Comparison of ENCODE assay signal across 8 cellular contexts in genomic region chr18:48410095-48410920, GRCh38. TPM values are rescaled to one million over a fixed set of nuclear protein-coding genes. Genes with fewer than 3 reads are reported as not detected.
DNase-seq lines count a peak whose midpoint lies in the region; ATAC-seq, FAIRE-seq and TF ChIP-seq lines count a peak whose summit lies in the region.

No MANE protein-coding gene starts in this region.

- H3K36me3 ChIP-seq in endothelial cell of umbilical vein (ENCODE audit: control insufficient read depth in 2 of 2, extremely low read depth in 1 of 2, insufficient read depth in 2 of 2, low read length in 2 of 2), result no peaks in the 10 kb centered on the region

- H3K27me3 Mint-ChIP-seq in mesothelial cell of epicardium (ENCODE audit: low read depth), result peaks cover 74% of the 10 kb centered on the region

- no TSS peak for BruUV-seq in endothelial cell of umbilical vein (replicated peaks; lab: Mats Ljungman, UMichigan)

- peak; percentile 90 for FAIRE-seq in endothelial cell of umbilical vein (lab: Jason Lieb, UNC)

- intact Hi-C loops in endothelial cell of umbilical vein (cut with micrococcal nuclease), result loop anchor here (1.0 to 10.0 kb wide), 2 partner anchors 36 to 246 kb away; no protein-coding TSS in a partner anchor

- H3K27ac Mint-ChIP-seq in mesothelial cell of epicardium, result no peak overlapping the region

- TF ChIP-seq CTCF in endothelial cell of umbilical vein (IDR thresholded peaks at IDR 0.05; ENCODE audit: extremely low read depth in 1 of 2, insufficient read depth in 1 of 2, low read depth in 1 of 2, low read length in 2 of 2) (no peak), mesothelial cell of epicardium (IDR thresholded peaks at IDR 0.05; ENCODE audit: unreplicated experiment) (peak; percentile 20)

- H3K27me3 ChIP-seq in endothelial cell of umbilical vein (ENCODE audit: control insufficient read depth in 2 of 2, insufficient read depth in 2 of 2, low read length in 2 of 2), result peaks cover 37 to 55% of the 10 kb centered on the region in 2 experiments

- POLR2A ChIA-PET in endothelial cell of umbilical vein (lab: Charles Lee), result no interaction called here

- TF ChIP-seq POLR2A in endothelial cell of umbilical vein (IDR thresholded peaks at IDR 0.05; ENCODE audit: low read depth, low read length), result no peak

- ATAC-seq in GM19452 (IDR thresholded peaks at IDR 0.05; ENCODE audit: unreplicated experiment) (peak; percentile 97), HG03521 (IDR thresholded peaks at IDR 0.05; ENCODE audit: unreplicated experiment) (peak; percentile 90)

- no peak overlapping the region for H3K27ac ChIP-seq in endothelial cell of umbilical vein (ENCODE audit: insufficient read depth, low read depth, low read length)

- dilution Hi-C loops in endothelial cell of umbilical vein (cut with MboI; ENCODE audit: extremely low pct_ligation_motif_present, low sequenced_read_pairs), result no loop called here

- H3K36me3 Mint-ChIP-seq in mesothelial cell of epicardium, result no peaks in the 10 kb centered on the region

- H3K4me1 ChIP-seq in endothelial cell of umbilical vein (ENCODE audit: control insufficient read depth, extremely low read depth, insufficient read depth, low read length), result peaks cover 4% of the 10 kb centered on the region

- H3K4me1 Mint-ChIP-seq in mesothelial cell of epicardium, result peaks cover 15% of the 10 kb centered on the region

- DNase-seq in C1 segment of cervical spinal cord (lab: John Stamatoyannopoulos, UW), result peak; percentile 13 to 89 (median 74)
- peak; percentile 77 for DNase-seq in NCI-H774 (lab: John Stamatoyannopoulos, UW)
- peak; percentile 41 for DNase-seq in activated CD8-positive, alpha-beta memory T cell treated with anti-CD3 and anti-CD28 coated beads, Interleukin-2, amount 50 U/mL, for 4 hours
- peak; percentile 84 for DNase-seq in endothelial cell of umbilical vein (ENCODE audit: low read depth, low spot score)
- peak; percentile 83 to 92 for DNase-seq in mesothelial cell of epicardium (ENCODE audit: low spot score in 2 of 2, unreplicated experiment in 2 of 2)
- peak; percentile 52 for DNase-seq in stimulated activated CD8-positive, alpha-beta memory T cell treated with anti-CD3 and anti-CD28 coated beads, Interleukin-12 subunit alpha, Interleukin-12 subunit beta, amount 100 ng/mL, for 24 hours (ENCODE audit: extremely low read depth)

- H3K4me3 ChIP-seq in endothelial cell of umbilical vein (replicated peaks in 1 of 3; ENCODE audit: insufficient read depth in 1 of 3, low read depth in 1 of 3, low read length in 3 of 3), result peak overlapping the region; percentile 42 to 52 (median 49)

- peak overlapping the region; percentile 57 for H2AFZ ChIP-seq in endothelial cell of umbilical vein (ENCODE audit: low read depth, low read length)

- no peaks in the 10 kb centered on the region for H3K9me3 ChIP-seq in endothelial cell of umbilical vein (replicated peaks; ENCODE audit: control insufficient read depth, insufficient read depth, low read length)

- H3K4me3 Mint-ChIP-seq in mesothelial cell of epicardium, result peak overlapping the region; percentile 66

- H3K79me2 ChIP-seq in endothelial cell of umbilical vein (ENCODE audit: control insufficient read depth, insufficient read depth, low read length), result no peaks in the 10 kb centered on the region

- H4K20me1 ChIP-seq in endothelial cell of umbilical vein (replicated peaks; ENCODE audit: control insufficient read depth, extremely low read depth, insufficient read depth, low read length), result no peaks in the 10 kb centered on the region

- H3K9me1 ChIP-seq in endothelial cell of umbilical vein (replicated peaks; ENCODE audit: control insufficient read depth, extremely low read depth, insufficient read depth, low read length), result peaks cover 2% of the 10 kb centered on the region

- H3K9ac ChIP-seq in endothelial cell of umbilical vein (replicated peaks; ENCODE audit: extremely low read depth, insufficient read depth, low read length), result no peak overlapping the region

- CTCF ChIA-PET in endothelial cell of umbilical vein (lab: Charles Lee), result interaction anchor here (1.0 to 1.5 kb wide), 2 partner anchors 12 to 35 kb away, joined by 3 to 8 read pairs; no protein-coding TSS in a partner anchor

- peak overlapping the region; percentile 58 for H3K4me2 ChIP-seq in endothelial cell of umbilical vein (ENCODE audit: insufficient read depth, low read length)

- no peaks in the 10 kb centered on the region for H3K9me3 Mint-ChIP-seq in mesothelial cell of epicardium

TF ChIP-seq in endothelial cell of umbilical vein, 7 proteins besides CTCF, POLR2A, EP300 and RAD21:
- no peak for TF ChIP-seq GATA2 (IDR thresholded peaks at IDR 0.05; ENCODE audit: insufficient read depth, insufficient read length, low read depth, low read length)
- TF ChIP-seq POLR2AphosphoS5 (IDR thresholded peaks at IDR 0.05; ENCODE audit: insufficient read depth, low read depth, low read length), result no peak
- TF ChIP-seq, protein P1, sequence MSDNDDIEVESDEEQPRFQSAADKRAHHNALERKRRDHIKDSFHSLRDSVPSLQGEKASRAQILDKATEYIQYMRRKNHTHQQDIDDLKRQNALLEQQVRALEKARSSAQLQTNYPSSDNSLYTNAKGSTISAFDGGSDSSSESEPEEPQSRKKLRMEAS (IDR thresholded peaks at IDR 0.05; ENCODE audit: insufficient read depth, insufficient read length), result no peak
- peak; percentile 46 for TF ChIP-seq EZH2 (IDR thresholded peaks at IDR 0.05; ENCODE audit: borderline replicate concordance, low read depth, low read length, severe bottlenecking)

RNA-seq across cellular contexts. Expression of gene ZBTB7C, which starts 1.1 kb away (rescaled TPM):
- total RNA-seq in endothelial cell of umbilical vein, result not detected in 2 replicates
- polyA plus RNA-seq in endothelial cell of umbilical vein, result not detected in 2 replicates
- not detected in 2 replicates for polyA plus RNA-seq in endothelial cell of umbilical vein (2011; cell fraction: cytosol; rRNA removed)
- polyA plus RNA-seq in endothelial cell of umbilical vein (2011; cell fraction: nucleus; rRNA removed), result not detected in 2 replicates
- not detected in 2 replicates for polyA plus RNA-seq in endothelial cell of umbilical vein (2012)
- not detected in 2 replicates for polyA minus RNA-seq in endothelial cell of umbilical vein
- polyA minus RNA-seq in endothelial cell of umbilical vein (2011; cell fraction: cytosol; rRNA and poly(A)+ RNA removed), result 2.3 TPM
- polyA minus RNA-seq in endothelial cell of umbilical vein (2011; cell fraction: nucleus; rRNA and poly(A)+ RNA removed), result not detected in 2 replicates
- 7.0 to 9.1 TPM (median 7.4 TPM) in 3 replicates for total RNA-seq in mesothelial cell of epicardium
